Comparison of ENCODE assay signal across 16 cellular contexts in genomic region chr5:107887181-107887580, GRCh38.
DNase-seq lines count a peak whose midpoint lies in the region; ATAC-seq and TF ChIP-seq lines count a peak whose summit lies in the region.
"Had no signal": no experiment of that assay in that cellular context is flagged by ENCODE, and none has a peak within 500 bp of the region (broad histone marks: within the 10 kb centered on the region; RNA-seq: fewer than 3 reads in every experiment).

No MANE protein-coding gene starts in this region.

- peak; percentile 3 for DNase-seq in SIG-M5 treated with dmso at 0.1 percent for 504 hours (lab: John Stamatoyannopoulos, UW; ENCODE audit: unreplicated experiment)
- no peak for DNase-seq in SIG-M5 (lab: John Stamatoyannopoulos, UW)
- no peak for DNase-seq in activated T-helper 2 cell treated with anti-CD3 and anti-CD28 coated beads, Interferon-gamma antibody, Interleukin-2, Interleukin-4, amounts not matched to agents 10 μg/mL and 5 μg/mL and 100 μg/mL, durations not matched to agents 14 hours and 24 hours and 36 hours (ENCODE audit: low spot score)
- DNase-seq in naive thymus-derived CD4-positive, alpha-beta T cell = no peak
- no peak for DNase-seq in GM03348 (ENCODE audit: low spot score)
- DNase-seq in WTC11 (ENCODE audit: low spot score) = no peak
- DNase-seq: 8988T, foreskin fibroblast, MG63, NCI-H187, NCI-H345 had no signal

- no peaks in the 10 kb centered on the region for H3K27me3 Mint-ChIP-seq in activated T-helper 2 cell treated with anti-CD3 and anti-CD28 coated beads, Interferon-gamma antibody, Interleukin-2, Interleukin-4, amounts not matched to agents 10 μg/mL and 5 μg/mL and 100 μg/mL, durations not matched to agents 14 hours and 24 hours and 36 hours (ENCODE audit: low read depth)
- H3K27me3 Mint-ChIP-seq in naive thymus-derived CD4-positive, alpha-beta T cell = no peaks in the 10 kb centered on the region
- no peaks in the 10 kb centered on the region; the same call in 1 of the 2 replicates for H3K27me3 Mint-ChIP-seq in WTC11 (ENCODE audit: low read depth)
- H3K27me3 Mint-ChIP-seq: B cell had no signal

- H3K36me3 ChIP-seq in KOPT-K1 (ENCODE audit: insufficient read depth, low read length) = no peaks in the 10 kb centered on the region
- no peaks in the 10 kb centered on the region for H3K36me3 ChIP-seq in naive thymus-derived CD4-positive, alpha-beta T cell (ENCODE audit: control insufficient read depth in 2 of 3, insufficient read depth in 3 of 3, low read length in 3 of 3)
- H3K36me3 ChIP-seq: colonic mucosa, MG63 had no signal

- POLR2A ChIA-PET in naive thymus-derived CD4-positive, alpha-beta T cell (lab: Charles Lee) = no interaction called here
- POLR2A ChIA-PET in WTC11 (lab: Charles Lee) = no interaction called here

- H3K27ac ChIP-seq in KOPT-K1 (ENCODE audit: low read depth, low read length, poor library complexity, severe bottlenecking) = peak overlapping the region; percentile 61
- H3K27ac ChIP-seq in naive thymus-derived CD4-positive, alpha-beta T cell (ENCODE audit: low read depth, low read length) = no peak overlapping the region
- H3K27ac ChIP-seq: colonic mucosa had no signal

- H3K9me3 Mint-ChIP-seq in activated T-helper 2 cell treated with anti-CD3 and anti-CD28 coated beads, Interferon-gamma antibody, Interleukin-2, Interleukin-4, amounts not matched to agents 10 μg/mL and 5 μg/mL and 100 μg/mL, durations not matched to agents 14 hours and 24 hours and 36 hours = peaks cover 4% of the 10 kb centered on the region
- peaks cover 0 to 9% (median 0%) of the 10 kb centered on the region in 11 donors for H3K9me3 Mint-ChIP-seq in naive thymus-derived CD4-positive, alpha-beta T cell
- no peaks in the 10 kb centered on the region for H3K9me3 Mint-ChIP-seq in WTC11

- CTCF ChIA-PET in naive thymus-derived CD4-positive, alpha-beta T cell (lab: Charles Lee) = no interaction called here
- CTCF ChIA-PET in WTC11 (lab: Charles Lee) = no interaction called here

- no peaks in the 10 kb centered on the region for H3K4me1 ChIP-seq in naive thymus-derived CD4-positive, alpha-beta T cell (ENCODE audit: control insufficient read depth in 2 of 2, insufficient read depth in 2 of 2, low read length in 2 of 2)
- H3K4me1 ChIP-seq: colonic mucosa had no signal

- peaks cover 3% of the 10 kb centered on the region for H3K36me3 Mint-ChIP-seq in activated T-helper 2 cell treated with anti-CD3 and anti-CD28 coated beads, Interferon-gamma antibody, Interleukin-2, Interleukin-4, amounts not matched to agents 10 μg/mL and 5 μg/mL and 100 μg/mL, durations not matched to agents 14 hours and 24 hours and 36 hours (ENCODE audit: low read depth)
- peaks cover 5 to 29% (median 8%) of the 10 kb centered on the region in 5 donors for H3K36me3 Mint-ChIP-seq in naive thymus-derived CD4-positive, alpha-beta T cell
- no peaks in the 10 kb centered on the region for H3K36me3 Mint-ChIP-seq in WTC11

- H3K9me3 ChIP-seq in KOPT-K1 (ENCODE audit: insufficient read depth, low read length, poor library complexity, severe bottlenecking) = no peaks in the 10 kb centered on the region
- H3K9me3 ChIP-seq in naive thymus-derived CD4-positive, alpha-beta T cell (ENCODE audit: control insufficient read depth in 2 of 3, low read length in 3 of 3) = no peaks in the 10 kb centered on the region
- H3K9me3 ChIP-seq: colonic mucosa, MG63 had no signal

- intact Hi-C loops in activated T-helper 2 cell treated with anti-CD3 and anti-CD28 coated beads, Interferon-gamma antibody, Interleukin-2, Interleukin-4, amounts not matched to agents 10 μg/mL and 5 μg/mL and 100 μg/mL, durations not matched to agents 14 hours and 24 hours and 36 hours (cut with micrococcal nuclease) = loop anchor here (2.0 kb wide), 1 partner anchor 26 kb away; no protein-coding TSS in a partner anchor
- intact Hi-C loops in naive thymus-derived CD4-positive, alpha-beta T cell (cut with micrococcal nuclease) = loop anchor here in 1 of 2 donors (2.0 kb wide), 1 partner anchor 26 kb away; no protein-coding TSS in a partner anchor

- peaks cover 38% of the 10 kb centered on the region for H3K4me1 Mint-ChIP-seq in activated T-helper 2 cell treated with anti-CD3 and anti-CD28 coated beads, Interferon-gamma antibody, Interleukin-2, Interleukin-4, amounts not matched to agents 10 μg/mL and 5 μg/mL and 100 μg/mL, durations not matched to agents 14 hours and 24 hours and 36 hours (ENCODE audit: low read depth)
- H3K4me1 Mint-ChIP-seq in naive thymus-derived CD4-positive, alpha-beta T cell = peaks cover 0 to 42% (median 23%) of the 10 kb centered on the region in 7 donors
- no peaks in the 10 kb centered on the region for H3K4me1 Mint-ChIP-seq in WTC11
- H3K4me1 Mint-ChIP-seq: B cell had no signal

- peak overlapping the region; percentile 69 for H3K27ac Mint-ChIP-seq in activated T-helper 2 cell treated with anti-CD3 and anti-CD28 coated beads, Interferon-gamma antibody, Interleukin-2, Interleukin-4, amounts not matched to agents 10 μg/mL and 5 μg/mL and 100 μg/mL, durations not matched to agents 14 hours and 24 hours and 36 hours
- peak overlapping the region in 3 of 9 donors; percentile 18 to 68 (median 37) for H3K27ac Mint-ChIP-seq in naive thymus-derived CD4-positive, alpha-beta T cell
- no peak overlapping the region for H3K27ac Mint-ChIP-seq in WTC11
- H3K27ac Mint-ChIP-seq: B cell had no signal

- no peak for ATAC-seq in naive thymus-derived CD4-positive, alpha-beta T cell
- ATAC-seq in WTC11 (no peak), HG03457 (IDR thresholded peaks at IDR 0.05; ENCODE audit: unreplicated experiment) (no peak)
- ATAC-seq: HepG2 had no signal

- peak overlapping the region; percentile 55 for H3K4me3 Mint-ChIP-seq in activated T-helper 2 cell treated with anti-CD3 and anti-CD28 coated beads, Interferon-gamma antibody, Interleukin-2, Interleukin-4, amounts not matched to agents 10 μg/mL and 5 μg/mL and 100 μg/mL, durations not matched to agents 14 hours and 24 hours and 36 hours (ENCODE audit: low read depth)
- H3K4me3 Mint-ChIP-seq in naive thymus-derived CD4-positive, alpha-beta T cell = peak overlapping the region in 6 of 10 donors; percentile 22 to 61 (median 55)
- no peak overlapping the region for H3K4me3 Mint-ChIP-seq in WTC11
- H3K4me3 Mint-ChIP-seq: B cell had no signal

- no peaks in the 10 kb centered on the region for H3K27me3 ChIP-seq in naive thymus-derived CD4-positive, alpha-beta T cell (ENCODE audit: control insufficient read depth in 2 of 2, insufficient read depth in 2 of 2, low read length in 2 of 2)
- H3K27me3 ChIP-seq: colonic mucosa, MG63 had no signal

- H3K4me3 ChIP-seq in naive thymus-derived CD4-positive, alpha-beta T cell (ENCODE audit: low read length) = no peak overlapping the region
- H3K4me3 ChIP-seq: colonic mucosa, MG63 had no signal

- TF ChIP-seq CTCF in WTC11 (IDR thresholded peaks at IDR 0.05) = no peak

TF ChIP-seq in WTC11, 78 proteins besides CTCF, POLR2A, EP300 and RAD21 (continues in another document):
- TF ChIP-seq CBFB (CRISPR knock-in tag; IDR thresholded peaks at IDR 0.05; ENCODE audit: low read depth) (no peak), PRDM15 (CRISPR knock-in tag; IDR thresholded peaks at IDR 0.05) (no peak), SOX15 (CRISPR knock-in tag; IDR thresholded peaks at IDR 0.05) (no peak), MXD4 (CRISPR knock-in tag; IDR thresholded peaks at IDR 0.05; ENCODE audit: borderline replicate concordance) (no peak)
- TF ChIP-seq, protein P1, sequence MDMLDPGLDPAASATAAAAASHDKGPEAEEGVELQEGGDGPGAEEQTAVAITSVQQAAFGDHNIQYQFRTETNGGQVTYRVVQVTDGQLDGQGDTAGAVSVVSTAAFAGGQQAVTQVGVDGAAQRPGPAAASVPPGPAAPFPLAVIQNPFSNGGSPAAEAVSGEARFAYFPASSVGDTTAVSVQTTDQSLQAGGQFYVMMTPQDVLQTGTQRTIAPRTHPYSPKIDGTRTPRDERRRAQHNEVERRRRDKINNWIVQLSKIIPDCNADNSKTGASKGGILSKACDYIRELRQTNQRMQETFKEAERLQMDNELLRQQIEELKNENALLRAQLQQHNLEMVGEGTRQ (CRISPR knock-in tag; IDR thresholded peaks at IDR 0.05) = no peak
